Comparison of ENCODE assay signal across 1 cellular context in genomic region chr1:154833841-154834240, GRCh38.
TF ChIP-seq lines count a peak whose summit lies in the region.

No MANE protein-coding gene starts in this region.

TF ChIP-seq in endothelial cell of umbilical vein, 7 proteins besides CTCF, POLR2A, EP300 and RAD21 (continued from another document):
- TF ChIP-seq JUN (IDR thresholded peaks at IDR 0.05; ENCODE audit: borderline replicate concordance, insufficient read depth, insufficient read length, low read depth) (no peak), POLR2AphosphoS5 (IDR thresholded peaks at IDR 0.05; ENCODE audit: insufficient read depth, low read depth, low read length) (no peak), FOS (IDR thresholded peaks at IDR 0.05; ENCODE audit: borderline replicate concordance, insufficient read depth, low read length) (no peak), EZH2 (IDR thresholded peaks at IDR 0.05; ENCODE audit: borderline replicate concordance, low read depth, low read length, severe bottlenecking) (no peak), GATA2 (IDR thresholded peaks at IDR 0.05; ENCODE audit: insufficient read depth, insufficient read length, low read depth, low read length) (no peak)
